1 cellular context compared by ENCODE assay signal in the genomic region with DNA sequence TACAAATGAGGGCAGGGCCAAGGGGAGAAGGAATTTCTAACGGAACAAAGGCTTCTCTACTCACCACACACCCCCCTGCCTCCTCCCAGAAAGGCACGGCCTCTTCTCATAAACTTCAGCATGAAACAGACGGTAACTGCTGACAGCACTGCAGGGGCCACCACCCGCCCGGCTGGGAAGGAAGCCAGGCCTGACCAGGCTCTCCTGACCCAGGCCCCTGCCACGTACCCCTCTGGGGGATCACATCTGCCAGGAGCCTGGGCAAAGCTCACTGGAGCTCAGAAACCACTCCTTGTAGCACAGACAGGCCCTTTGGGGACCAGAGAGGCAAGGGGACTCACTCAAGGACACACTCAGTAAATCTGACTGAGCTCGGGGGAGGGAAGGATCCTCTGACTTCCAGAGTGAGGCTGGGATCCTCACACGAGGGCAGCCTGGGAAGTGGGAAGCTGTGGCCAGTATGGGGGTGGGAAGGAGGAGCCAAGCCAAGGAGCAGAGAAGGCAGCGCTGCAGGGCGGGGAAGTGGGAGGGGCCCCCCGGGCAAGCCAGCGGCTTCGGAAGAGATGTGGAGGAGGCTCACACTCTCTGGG.
TF ChIP-seq lines count a peak whose summit lies in the region.

No MANE protein-coding gene starts in this region.

TF ChIP-seq in IMR-90, 13 proteins besides CTCF, POLR2A, EP300 and RAD21 (continued from another document):
- TF ChIP-seq RFX5 (IDR thresholded peaks at IDR 0.05; ENCODE audit: low read depth, low read length) = peak; percentile 86
- TF ChIP-seq FOS (IDR thresholded peaks at IDR 0.05; ENCODE audit: low read depth, low read length) = no peak
- TF ChIP-seq MAFK (IDR thresholded peaks at IDR 0.05; ENCODE audit: low read depth, low read length) = 0 out of 2 replicates have a peak, but pooled peaks have one; percentile 13
- TF ChIP-seq MAZ (IDR thresholded peaks at IDR 0.05; ENCODE audit: borderline replicate concordance, low read depth, low read length) = peak; percentile 73; the same call in 1 of the 2 replicates
TF ChIP-seq in IMR-90: peak in this region for 5.
